8 cellular contexts compared by ENCODE assay signal in genomic region chr6:88780714-88781389, GRCh38.
A peak's percentile ranks its signal among the peaks of the same experiment; 100 is the strongest.
DNase-seq lines count a peak whose midpoint lies in the region; ATAC-seq and TF ChIP-seq lines count a peak whose summit lies in the region.

No MANE protein-coding gene starts in this region.

- no peaks in the 10 kb centered on the region for H3K9me3 ChIP-seq in ascending aorta

- no peak overlapping the region for H3K4me3 ChIP-seq in ascending aorta

- no peaks in the 10 kb centered on the region for H3K27me3 ChIP-seq in ascending aorta

- no peaks in the 10 kb centered on the region for H3K36me3 ChIP-seq in ascending aorta

- H3K27ac ChIP-seq in ascending aorta: no peak overlapping the region

- intact Hi-C loops in ascending aorta (cut with DNase I): loop anchor here (2.0 kb wide), 1 partner anchor 852 kb away; no protein-coding TSS in a partner anchor

- no peaks in the 10 kb centered on the region for H3K4me1 ChIP-seq in ascending aorta

- ATAC-seq in GM21529 (IDR thresholded peaks at IDR 0.05; ENCODE audit: unreplicated experiment) (peak; percentile 61), HG02973 (IDR thresholded peaks at IDR 0.05; ENCODE audit: unreplicated experiment) (no peak)

- peak; percentile 59 to 89 (median 75) for TF ChIP-seq CTCF in ascending aorta (IDR thresholded peaks at IDR 0.05)

- DNase-seq in COR-L47 (lab: John Stamatoyannopoulos, UW) (peak; percentile 76), NCI-H1436 treated with DMSO at 0.1 percent for 48 hours (lab: John Stamatoyannopoulos, UW) (peak; percentile 18), T-helper 1 cell (peak in 4 of 5 donors; percentile 10 to 57 (median 31)), ascending aorta (ENCODE audit: low spot score in 2 of 2) (no peak), iPS DF 19.7 (ENCODE audit: low read depth, low spot score) (peak; percentile 35)
- peak; percentile 8 to 56 (median 16) for DNase-seq in stimulated activated CD4-positive, alpha-beta T cell treated with anti-CD3 and anti-CD28 coated beads, Interleukin-12 subunit alpha, Interleukin-12 subunit beta, amount 100 ng/mL, for 48 hours (ENCODE audit: low read depth in 2 of 3, low spot score in 1 of 3)

Comparison
In these comparisons a context has a peak if more than half of its experiments do, and no peak if none do; other contexts are left out.
1. DNase-seq: peak in COR-L47 (single experiment), NCI-H1436 treated with DMSO at 0.1 percent for 48 hours (single experiment), T-helper 1 cell (4 of 5), iPS DF 19.7 (single experiment) and stimulated activated CD4-positive, alpha-beta T cell treated with anti-CD3 and anti-CD28 coated beads, Interleukin-12 subunit alpha, Interleukin-12 subunit beta, amount 100 ng/mL, for 48 hours (3 of 3); none in ascending aorta (0 of 2).